ENCODE assay signal across 14 cellular contexts in genomic region chr15:34280193-34280592, GRCh38. TPM values are rescaled to one million over a fixed set of nuclear protein-coding genes. Genes with fewer than 3 reads are reported as not detected.
DNase-seq lines count a peak whose midpoint lies in the region; ATAC-seq and TF ChIP-seq lines count a peak whose summit lies in the region.
"Had no signal": no experiment of that assay in that cellular context is flagged by ENCODE, and none has a peak within 500 bp of the region (broad histone marks: within the 10 kb centered on the region; RNA-seq: fewer than 3 reads in every experiment).

No MANE protein-coding gene starts in this region.

- H3K4me1 Mint-ChIP-seq in CD4-positive, CD25-positive, alpha-beta regulatory T cell, result peaks cover 42 to 71% (median 51%) of the 10 kb centered on the region in 4 donors
- peaks cover 14% of the 10 kb centered on the region for H3K4me1 Mint-ChIP-seq in T-helper 17 cell
- H3K4me1 Mint-ChIP-seq: GM23338 had no signal

- peak overlapping the region in 2 of 3 donors; percentile 11 to 95 for H3K27ac Mint-ChIP-seq in CD4-positive, CD25-positive, alpha-beta regulatory T cell
- H3K27ac Mint-ChIP-seq in T-helper 17 cell, result no peak overlapping the region
- H3K27ac Mint-ChIP-seq: GM23338, IgD-negative memory B cell had no signal

- H3K9me3 Mint-ChIP-seq in CD4-positive, CD25-positive, alpha-beta regulatory T cell, result no peaks in the 10 kb centered on the region
- H3K9me3 Mint-ChIP-seq: GM23338, IgD-negative memory B cell had no signal

- H3K4me1 ChIP-seq in CD4-positive, CD25-positive, alpha-beta regulatory T cell (ENCODE audit: control insufficient read depth, insufficient read depth, low read length, poor library complexity, severe bottlenecking), result no peaks in the 10 kb centered on the region
- no peaks in the 10 kb centered on the region for H3K4me1 ChIP-seq in neutrophil (ENCODE audit: control insufficient read depth in 1 of 2, insufficient read depth in 1 of 2, low read depth in 1 of 2, low read length in 1 of 2)
- H3K4me1 ChIP-seq: Caco-2 had no signal

- no peak for ATAC-seq in CD4-positive, CD25-positive, alpha-beta regulatory T cell (ENCODE audit: low read depth in 2 of 2)
- no peak for ATAC-seq in T-helper 17 cell
- peak; percentile 71 for ATAC-seq in esophagus mucosa
- no peak for ATAC-seq in HG03135 (IDR thresholded peaks at IDR 0.05; ENCODE audit: unreplicated experiment)
- ATAC-seq: GM23338, HepG2 had no signal

- peaks cover 9% of the 10 kb centered on the region for H3K36me3 ChIP-seq in CD4-positive, CD25-positive, alpha-beta regulatory T cell (ENCODE audit: control insufficient read depth, insufficient read depth, low read length)
- H3K36me3 ChIP-seq in neutrophil, result peaks cover under 1% of the 10 kb centered on the region

- H3K9me3 ChIP-seq in CD4-positive, CD25-positive, alpha-beta regulatory T cell (ENCODE audit: control insufficient read depth in 2 of 2, low read length in 2 of 2), result no peaks in the 10 kb centered on the region
- H3K9me3 ChIP-seq in T-helper 17 cell (ENCODE audit: control insufficient read depth, low read length, poor library complexity, severe bottlenecking) (no peaks in the 10 kb centered on the region), neutrophil (no peaks in the 10 kb centered on the region)
- H3K9me3 ChIP-seq: Caco-2 had no signal

- no peak overlapping the region for H3K4me3 Mint-ChIP-seq in CD4-positive, CD25-positive, alpha-beta regulatory T cell
- peak overlapping the region; percentile 19 for H3K4me3 Mint-ChIP-seq in T-helper 17 cell
- H3K4me3 Mint-ChIP-seq: GM23338 had no signal

- no peaks in the 10 kb centered on the region for H3K27me3 Mint-ChIP-seq in CD4-positive, CD25-positive, alpha-beta regulatory T cell
- H3K27me3 Mint-ChIP-seq in T-helper 17 cell, result no peaks in the 10 kb centered on the region
- H3K27me3 Mint-ChIP-seq: IgD-negative memory B cell had no signal

- TF ChIP-seq CTCF in neutrophil (IDR thresholded peaks at IDR 0.05), result no peak

- peaks cover 16% of the 10 kb centered on the region for H3K36me3 Mint-ChIP-seq in CD4-positive, CD25-positive, alpha-beta regulatory T cell
- H3K36me3 Mint-ChIP-seq in T-helper 17 cell (ENCODE audit: low read depth), result peaks cover 2% of the 10 kb centered on the region

- no peak overlapping the region for H3K27ac ChIP-seq in CD4-positive, CD25-positive, alpha-beta regulatory T cell (ENCODE audit: insufficient read depth, low read length, poor library complexity, severe bottlenecking)
- H3K27ac ChIP-seq in neutrophil, result peak overlapping the region; percentile 10
- H3K27ac ChIP-seq: BLaER1 treated with 17β-estradiol and CSF1 and Interleukin-3, amounts not matched to agents 10 nM and 100 nM had no signal

- no peak for DNase-seq in CD4-positive, CD25-positive, alpha-beta regulatory T cell
- DNase-seq in T-helper 17 cell, result no peak
- no peak for DNase-seq in activated CD4-positive, CD25-positive, alpha-beta regulatory T cell (lab: John Stamatoyannopoulos, UW)
- no peak for DNase-seq in stimulated activated CD4-positive, alpha-beta T cell treated with anti-CD3 and anti-CD28 coated beads, Interleukin-1b, Interleukin-23, amount 100 ng/mL, for 48 hours
- DNase-seq: Caco-2, HCEC 1CT, KBM-7 had no signal

- H3K27me3 ChIP-seq in CD4-positive, CD25-positive, alpha-beta regulatory T cell (ENCODE audit: control insufficient read depth, insufficient read depth, low read length), result no peaks in the 10 kb centered on the region
- H3K27me3 ChIP-seq in neutrophil, result no peaks in the 10 kb centered on the region
- H3K27me3 ChIP-seq: BLaER1 treated with 17β-estradiol and CSF1 and Interleukin-3, amounts not matched to agents 10 nM and 100 nM had no signal

- H3K4me3 ChIP-seq in CD4-positive, CD25-positive, alpha-beta regulatory T cell (ENCODE audit: low read depth, low read length), result no peak overlapping the region
- H3K4me3 ChIP-seq in neutrophil (ENCODE audit: low read depth in 1 of 2, low read length in 1 of 2), result no peak overlapping the region
- H3K4me3 ChIP-seq: BLaER1 treated with 17β-estradiol and CSF1 and Interleukin-3, amounts not matched to agents 10 nM and 100 nM; GM23338 had no signal

RNA-seq across cellular contexts. Expression of gene EMC4, which starts 55.4 kb away (rescaled TPM):
- total RNA-seq in CD4-positive, CD25-positive, alpha-beta regulatory T cell, result 70.0 TPM
- 100 to 1,000 TPM; 172 to 199 (median 188) TPM for polyA plus RNA-seq in CD4-positive, CD25-positive, alpha-beta regulatory T cell
- total RNA-seq in T-helper 17 cell, result 10 to 100 TPM; 70.8 to 83.8 TPM
- 79.6 TPM for total RNA-seq in esophagus mucosa

RNA-seq across cellular contexts. Expression of gene SLC12A6, which starts 57.4 kb away (rescaled TPM):
- 150 TPM for total RNA-seq in CD4-positive, CD25-positive, alpha-beta regulatory T cell
- 10 to 100 TPM; 14.1 to 18.5 (median 14.5) TPM for polyA plus RNA-seq in CD4-positive, CD25-positive, alpha-beta regulatory T cell
- total RNA-seq in T-helper 17 cell (10 to 100 TPM; 57.9 to 69.2 TPM), esophagus mucosa (48.9 TPM)
